In the genomic region with DNA sequence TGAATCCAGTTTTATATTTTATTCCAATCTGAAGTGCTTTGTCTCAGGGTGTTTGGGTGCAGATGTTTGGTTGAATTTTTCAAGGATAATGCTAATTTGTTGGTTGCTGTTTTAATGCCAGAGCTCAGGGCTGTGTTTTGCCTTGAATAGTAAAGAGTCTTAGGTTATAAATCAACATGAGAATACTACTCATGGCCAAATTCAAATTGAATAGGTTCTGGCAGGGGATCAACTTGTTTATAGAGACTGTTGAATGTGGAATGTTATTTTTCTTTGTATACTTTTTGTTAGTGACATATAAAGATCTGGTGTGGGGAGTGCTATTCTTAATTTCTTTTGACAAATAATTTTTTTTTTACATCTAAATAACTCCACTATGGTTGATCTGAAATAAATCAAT, we compare ENCODE assay signal across 26 cellular contexts.
"Had no signal": no experiment of that assay in that cellular context is flagged by ENCODE, and none has a peak within 500 bp of the region (broad histone marks: within the 10 kb centered on the region; RNA-seq: fewer than 3 reads in every experiment).

No MANE protein-coding gene starts in this region.

- H3K4me2 ChIP-seq: SK-N-SH had no signal

- H3K27ac Mint-ChIP-seq: activated CD4-positive, alpha-beta T cell treated with anti-CD3 and anti-CD28 coated beads for 36 hours; activated CD8-positive, alpha-beta memory T cell treated with anti-CD3 and anti-CD28 coated beads, Interleukin-2, amount 10 ng/mL, durations not matched to agents 7 days and 5 days; activated naive CD4-positive, alpha-beta T cell treated with anti-CD3 and anti-CD28 coated beads, Interleukin-2, amount 50 U/mL, for 72 hours; activated naive CD8-positive, alpha-beta T cell treated with anti-CD3 and anti-CD28 coated beads, Interleukin-2, amount 50 U/mL, for 24 hours; activated T-cell treated with anti-CD3 and anti-CD28 coated beads, Interleukin-2, amount 50 U/mL, for 24 hours; activated T-helper 1 cell treated with anti-CD3 and anti-CD28 coated beads, Interleukin-12 subunit alpha, Interleukin-12 subunit beta, Interleukin-2, Interleukin-4 antibody, amounts not matched to agents 30 ng/mL and 10 ng/mL and 1 ng/mL, durations not matched to agents 14 hours and 24 hours and 36 hours; brain had no signal

- H3K4me1 Mint-ChIP-seq: activated CD4-positive, alpha-beta T cell treated with anti-CD3 and anti-CD28 coated beads for 36 hours; activated CD8-positive, alpha-beta memory T cell treated with anti-CD3 and anti-CD28 coated beads, Interleukin-2, amount 10 ng/mL, durations not matched to agents 7 days and 5 days; activated naive CD8-positive, alpha-beta T cell treated with anti-CD3 and anti-CD28 coated beads, Interleukin-2, amount 50 U/mL, for 24 hours; central memory CD8-positive, alpha-beta T cell had no signal

- ATAC-seq: activated CD4-positive, alpha-beta T cell treated with anti-CD3 and anti-CD28 coated beads for 36 hours; activated CD8-positive, alpha-beta memory T cell treated with anti-CD3 and anti-CD28 coated beads, Interleukin-2, amount 10 ng/mL, durations not matched to agents 7 days and 5 days; activated naive CD4-positive, alpha-beta T cell treated with anti-CD3 and anti-CD28 coated beads, Interleukin-2, amount 50 U/mL, for 72 hours; activated naive CD8-positive, alpha-beta T cell treated with anti-CD3 and anti-CD28 coated beads, Interleukin-2, amount 50 U/mL, for 24 hours had no signal

- H3K4me1 ChIP-seq: ascending aorta, Peyer's patch, SJCRH30 had no signal

- H3K9me3 ChIP-seq: Peyer's patch, SJCRH30, SK-N-SH had no signal

- H3K27me3 ChIP-seq: ascending aorta, Peyer's patch, SJCRH30 had no signal

- H3K27me3 Mint-ChIP-seq: brain had no signal

- H3K9ac ChIP-seq: SK-N-SH had no signal

- H3K4me3 ChIP-seq: ascending aorta, Peyer's patch, SJCRH30 had no signal

- H3K4me3 Mint-ChIP-seq: activated CD4-positive, alpha-beta T cell treated with anti-CD3 and anti-CD28 coated beads for 36 hours; activated CD8-positive, alpha-beta memory T cell treated with anti-CD3 and anti-CD28 coated beads, Interleukin-2, amount 10 ng/mL, durations not matched to agents 7 days and 5 days; activated naive CD8-positive, alpha-beta T cell treated with anti-CD3 and anti-CD28 coated beads, Interleukin-2, amount 50 U/mL, for 24 hours; activated T-cell treated with anti-CD3 and anti-CD28 coated beads, Interleukin-2, amount 50 U/mL, for 24 hours; activated T-helper 1 cell treated with anti-CD3 and anti-CD28 coated beads, Interleukin-12 subunit alpha, Interleukin-12 subunit beta, Interleukin-2, Interleukin-4 antibody, amounts not matched to agents 30 ng/mL and 10 ng/mL and 1 ng/mL, durations not matched to agents 14 hours and 24 hours and 36 hours; brain; central memory CD8-positive, alpha-beta T cell had no signal

- H3K27ac ChIP-seq: ascending aorta, Peyer's patch, RWPE1, SJCRH30, VCaP had no signal

- DNase-seq: activated CD4-positive, alpha-beta T cell treated with anti-CD3 and anti-CD28 coated beads for 36 hours; activated CD8-positive, alpha-beta memory T cell treated with anti-CD3 and anti-CD28 coated beads, Interleukin-2, amount 10 ng/mL, durations not matched to agents 7 days and 5 days; activated effector memory CD4-positive, alpha-beta T cell treated with anti-CD3 and anti-CD28 coated beads, Interleukin-2, amount 50 U/mL, for 16 hours; activated naive CD4-positive, alpha-beta T cell treated with Interleukin-2 at 50 U/mL for 16 hours; activated naive CD8-positive, alpha-beta T cell treated with anti-CD3 and anti-CD28 coated beads, Interleukin-2, amount 50 U/mL, for 24 hours; activated T-cell treated with anti-CD3 and anti-CD28 coated beads, Interleukin-2, amount 50 U/mL, for 24 hours; amniotic stem cell; NCI-H1048; NCI-H1694; NCI-H2029 treated with DMSO at 0.1 percent for 48 hours; NCI-H345; NCI-H510A; NCI-H526 treated with DMSO at 0.1 percent for 48 hours; NCI-H82; Peyer's patch; Right ventricle myocardium superior; SJCRH30; SK-N-SH; T-helper 1 cell had no signal

- H3K9me3 Mint-ChIP-seq: central memory CD8-positive, alpha-beta T cell had no signal

- H3K36me3 ChIP-seq: SJCRH30 had no signal
